7 cellular contexts compared by ENCODE assay signal in the genomic region with DNA sequence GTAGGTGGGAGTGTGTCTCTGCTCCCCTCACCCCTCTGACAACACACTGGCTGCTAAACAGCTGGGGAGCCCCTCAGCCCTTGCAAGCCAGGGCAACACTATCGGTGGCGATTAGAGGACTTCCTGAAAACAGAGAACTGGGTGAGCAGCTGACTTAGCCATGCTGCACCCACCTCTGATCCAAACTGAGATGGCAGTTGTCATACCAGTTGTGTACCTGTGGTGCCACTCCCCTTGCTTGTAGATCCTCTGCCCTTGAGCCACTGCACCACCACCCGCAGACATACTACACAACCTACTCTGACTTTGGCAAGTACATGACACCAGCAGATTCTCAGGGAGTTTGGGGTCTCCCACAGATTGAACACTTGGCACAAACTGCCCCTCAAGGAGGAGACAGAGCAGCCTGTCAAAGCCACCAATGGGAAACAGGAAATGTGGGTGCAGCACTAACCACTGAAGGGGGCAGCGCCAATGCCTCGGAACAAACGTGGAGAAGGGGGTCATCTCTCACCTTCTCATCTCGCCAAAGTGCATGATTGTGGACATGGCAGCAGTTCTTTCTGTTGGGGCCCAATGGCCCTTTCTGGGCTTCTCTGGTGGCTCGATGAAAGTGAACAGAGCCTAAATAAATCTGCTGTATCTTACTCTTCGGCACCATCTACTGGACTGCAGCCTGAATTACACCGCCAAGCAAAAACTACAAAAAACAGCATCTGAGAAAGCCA.
A peak's percentile ranks its signal among the peaks of the same experiment; 100 is the strongest.
DNase-seq lines count a peak whose midpoint lies in the region; ATAC-seq and TF ChIP-seq lines count a peak whose summit lies in the region.

No MANE protein-coding gene starts in this region.

- intact Hi-C loops in left colon (cut with DNase I, micrococcal nuclease) = no loop called here
- intact Hi-C loops in upper lobe of right lung (cut with DNase I) = loop anchor here (10.0 kb wide), 1 partner anchor 468 kb away; no protein-coding TSS in a partner anchor

- TF ChIP-seq CTCF in DOHH2 (IDR thresholded peaks at IDR 0.05; ENCODE audit: low read depth, low read length, poor library complexity, severe bottlenecking) (peak; percentile 82), astrocyte of the spinal cord (IDR thresholded peaks at IDR 0.05; ENCODE audit: low read depth, low read length) (peak; percentile 81), upper lobe of right lung (IDR thresholded peaks at IDR 0.05) (peak; percentile 75)

- no peaks in the 10 kb centered on the region for H3K27me3 ChIP-seq in DOHH2 (ENCODE audit: control insufficient read depth, low read length)
- H3K27me3 ChIP-seq in NT2/D1 (ENCODE audit: insufficient read depth, insufficient read length) = no peaks in the 10 kb centered on the region
- H3K27me3 ChIP-seq in upper lobe of right lung = no peaks in the 10 kb centered on the region

- no peaks in the 10 kb centered on the region for H3K79me2 ChIP-seq in DOHH2 (ENCODE audit: control insufficient read depth, low read length)

- H3K36me3 ChIP-seq in DOHH2 (ENCODE audit: control insufficient read depth, low read length) (no peaks in the 10 kb centered on the region), NT2/D1 (ENCODE audit: insufficient read depth, insufficient read length, low read length) (peaks cover 3% of the 10 kb centered on the region), upper lobe of right lung (no peaks in the 10 kb centered on the region)

- H3K9me3 ChIP-seq in DOHH2 (ENCODE audit: control insufficient read depth, insufficient read depth, low read length) = no peaks in the 10 kb centered on the region
- no peaks in the 10 kb centered on the region; the same call in 1 of the 2 replicates for H3K9me3 ChIP-seq in NT2/D1 (ENCODE audit: insufficient read depth, low read length)
- no peaks in the 10 kb centered on the region for H3K9me3 ChIP-seq in upper lobe of right lung

- ATAC-seq in GM21576 (IDR thresholded peaks at IDR 0.05; ENCODE audit: unreplicated experiment) (peak; percentile 66), left colon (peak; percentile 60), upper lobe of right lung (peak; percentile 87)

- H3K9ac ChIP-seq in NT2/D1 (ENCODE audit: insufficient read length, low read depth) = no peak overlapping the region

- in situ Hi-C loops in astrocyte of the spinal cord (cut with HindIII; ENCODE audit: low sequenced_read_pairs) = no loop called here

- DNase-seq in NT2/D1 (ENCODE audit: low read depth, low spot score) = peak; percentile 9
- peak; percentile 48 for DNase-seq in astrocyte of the spinal cord (ENCODE audit: low read depth, low spot score)
- DNase-seq in left colon = peak in 1 of 2 donors; percentile 18
- DNase-seq in upper lobe of right lung = no peak
- no peak for DNase-seq in NCI-H187 treated with DMSO at 0.1 percent for 48 hours (lab: John Stamatoyannopoulos, UW)

- no peak overlapping the region for H3K4me2 ChIP-seq in DOHH2 (ENCODE audit: low read length)

- H3K4me3 ChIP-seq in DOHH2 (ENCODE audit: low read length) (no peak overlapping the region), NT2/D1 (ENCODE audit: insufficient read length, low read depth) (no peak overlapping the region), astrocyte of the spinal cord (ENCODE audit: low read depth, low read length) (no peak overlapping the region), upper lobe of right lung (no peak overlapping the region)

- 0 out of 2 replicates have a peak, but pooled peaks cover 2% of the 10 kb centered on the region for H3F3A ChIP-seq in DOHH2 (ENCODE audit: control insufficient read depth, insufficient read depth)

- no peaks in the 10 kb centered on the region for H3K4me1 ChIP-seq in DOHH2 (ENCODE audit: control insufficient read depth, low read length)
- no peaks in the 10 kb centered on the region for H3K4me1 ChIP-seq in NT2/D1 (ENCODE audit: insufficient read depth, insufficient read length)
- H3K4me1 ChIP-seq in upper lobe of right lung = no peaks in the 10 kb centered on the region

- H3K9me2 ChIP-seq in DOHH2 (replicated peaks; ENCODE audit: control insufficient read depth, low read length) = no peaks in the 10 kb centered on the region

- H3K27ac ChIP-seq in DOHH2 (ENCODE audit: low read depth, low read length) (no peak overlapping the region), upper lobe of right lung (no peak overlapping the region)

- H4K20me1 ChIP-seq in DOHH2 (ENCODE audit: control insufficient read depth, insufficient read depth, low read depth, low read length) = no peaks in the 10 kb centered on the region

Comparison
In these comparisons a context has a peak if more than half of its experiments do, and no peak if none do; other contexts are left out.
1. DNase-seq: peak in NT2/D1 (single experiment) and astrocyte of the spinal cord (single experiment); none in upper lobe of right lung (single experiment) and NCI-H187 treated with DMSO at 0.1 percent for 48 hours (single experiment).
2. Peak in every context shown above with its lines, with median percentiles within 50 percentile points of each other: CTCF ChIP-seq and ATAC-seq.